ENCODE assay signal across 13 cellular contexts in genomic region chr15:29692527-29692926, GRCh38.
DNase-seq lines count a peak whose midpoint lies in the region; ATAC-seq and TF ChIP-seq lines count a peak whose summit lies in the region.
"Had no signal": no experiment of that assay in that cellular context is flagged by ENCODE, and none has a peak within 500 bp of the region (broad histone marks: within the 10 kb centered on the region; RNA-seq: fewer than 3 reads in every experiment).

No MANE protein-coding gene starts in this region.

- H3K4me3 ChIP-seq in AG09309 (ENCODE audit: control insufficient read depth, low read depth, low read length) (no peak overlapping the region), adipocyte (ENCODE audit: low read length) (no peak overlapping the region), fibroblast of villous mesenchyme (ENCODE audit: low read depth, low read length) (no peak overlapping the region)

- no peak overlapping the region for H3K4me3 Mint-ChIP-seq in activated naive CD8-positive, alpha-beta T cell treated with anti-CD3 and anti-CD28 coated beads, Interleukin-2, amount 50 U/mL, for 24 hours
- H3K4me3 Mint-ChIP-seq: activated B cell treated with CpG ODN at 0.5 μM for 24 hours; stimulated activated naive B cell treated with anti-CD40 and anti-IgM and Interleukin-4, amounts not matched to agents 10 μg/mL and 1 μg/mL and 100 μg/mL, for 72 hours had no signal

- H3K9me3 ChIP-seq in adipocyte (ENCODE audit: control insufficient read depth, low read length) = no peaks in the 10 kb centered on the region

- no peak overlapping the region for H3K9ac ChIP-seq in adipocyte (ENCODE audit: low read length)

- ATAC-seq in activated naive CD8-positive, alpha-beta T cell treated with anti-CD3 and anti-CD28 coated beads, Interleukin-2, amount 50 U/mL, for 24 hours = no peak
- ATAC-seq: stimulated activated naive B cell treated with anti-CD40 and anti-IgM and Interleukin-4, amounts not matched to agents 10 μg/mL and 1 μg/mL and 100 μg/mL, for 72 hours had no signal

- peaks cover 4% of the 10 kb centered on the region for H3K27me3 ChIP-seq in adipocyte (replicated peaks; ENCODE audit: control insufficient read depth, insufficient read depth, low read length)

- peak; percentile 20 for TF ChIP-seq CTCF in AG09309 (IDR thresholded peaks at IDR 0.05; ENCODE audit: control insufficient read depth, insufficient read depth, low read depth, low read length, missing control alignments)
- TF ChIP-seq CTCF in fibroblast of villous mesenchyme (IDR thresholded peaks at IDR 0.05; ENCODE audit: insufficient read depth, low read depth, low read length) = peak; percentile 46

- no peaks in the 10 kb centered on the region for H3K36me3 ChIP-seq in adipocyte (ENCODE audit: control insufficient read depth, insufficient read depth, low read length, severe bottlenecking)

- H3K4me1 ChIP-seq in adipocyte (ENCODE audit: control insufficient read depth, insufficient read depth, low read length) = peaks cover 15% of the 10 kb centered on the region

- H3K36me3 Mint-ChIP-seq in activated naive CD8-positive, alpha-beta T cell treated with anti-CD3 and anti-CD28 coated beads, Interleukin-2, amount 50 U/mL, for 24 hours (ENCODE audit: low read depth) = no peaks in the 10 kb centered on the region
- H3K36me3 Mint-ChIP-seq: stimulated activated naive B cell treated with anti-CD40 and anti-IgM and Interleukin-4, amounts not matched to agents 10 μg/mL and 1 μg/mL and 100 μg/mL, for 72 hours had no signal

- DNase-seq in AG09309 (ENCODE audit: low read depth) = no peak
- peak; percentile 22 for DNase-seq in H4 (ENCODE audit: low spot score)
- peak; percentile 28 for DNase-seq in adipocyte (ENCODE audit: low read depth)
- no peak for DNase-seq in fibroblast of villous mesenchyme (ENCODE audit: low read depth)
- DNase-seq in NCI-H446 (lab: John Stamatoyannopoulos, UW) = no peak
- no peak for DNase-seq in activated naive CD8-positive, alpha-beta T cell treated with anti-CD3 and anti-CD28 coated beads, Interleukin-2, amount 50 U/mL, for 24 hours
- no peak for DNase-seq in mucosa of gallbladder (ENCODE audit: low spot score)
- no peak for DNase-seq in epidermal melanocyte (ENCODE audit: insufficient read length, low spot score)
- DNase-seq: activated B cell treated with CpG ODN at 0.5 μM for 24 hours; C1 segment of cervical spinal cord; effector CD4-positive, alpha-beta T cell; stimulated activated CD4-positive, alpha-beta T cell treated with anti-CD3 and anti-CD28 coated beads, Interleukin-4, amount 100 ng/mL, for 24 hours; stimulated activated naive B cell treated with anti-CD40 and anti-IgM and Interleukin-4, amounts not matched to agents 10 μg/mL and 1 μg/mL and 100 μg/mL, for 72 hours had no signal

- peaks cover 5% of the 10 kb centered on the region for H3K27me3 Mint-ChIP-seq in activated naive CD8-positive, alpha-beta T cell treated with anti-CD3 and anti-CD28 coated beads, Interleukin-2, amount 50 U/mL, for 24 hours

- no peak overlapping the region for H3K27ac Mint-ChIP-seq in activated naive CD8-positive, alpha-beta T cell treated with anti-CD3 and anti-CD28 coated beads, Interleukin-2, amount 50 U/mL, for 24 hours
- H3K27ac Mint-ChIP-seq: activated B cell treated with CpG ODN at 0.5 μM for 24 hours; stimulated activated naive B cell treated with anti-CD40 and anti-IgM and Interleukin-4, amounts not matched to agents 10 μg/mL and 1 μg/mL and 100 μg/mL, for 72 hours had no signal

- no peaks in the 10 kb centered on the region for H3K9me3 Mint-ChIP-seq in activated naive CD8-positive, alpha-beta T cell treated with anti-CD3 and anti-CD28 coated beads, Interleukin-2, amount 50 U/mL, for 24 hours

- no peaks in the 10 kb centered on the region for H3K4me1 Mint-ChIP-seq in activated naive CD8-positive, alpha-beta T cell treated with anti-CD3 and anti-CD28 coated beads, Interleukin-2, amount 50 U/mL, for 24 hours
- H3K4me1 Mint-ChIP-seq: activated B cell treated with CpG ODN at 0.5 μM for 24 hours; stimulated activated naive B cell treated with anti-CD40 and anti-IgM and Interleukin-4, amounts not matched to agents 10 μg/mL and 1 μg/mL and 100 μg/mL, for 72 hours had no signal

Comparison
In these comparisons a context has a peak if more than half of its experiments do, and no peak if none do; other contexts are left out.
1. DNase-seq: peak in H4 (single experiment) and adipocyte (single experiment); none in AG09309 (single experiment), fibroblast of villous mesenchyme (single experiment), NCI-H446 (0 of 2), activated naive CD8-positive, alpha-beta T cell treated with anti-CD3 and anti-CD28 coated beads, Interleukin-2, amount 50 U/mL, for 24 hours (single experiment), mucosa of gallbladder (single experiment) and epidermal melanocyte (single experiment).